10 cellular contexts compared by ENCODE assay signal in genomic region chr2:219285894-219286425, GRCh38. TPM values are rescaled to one million over a fixed set of nuclear protein-coding genes. Genes with fewer than 3 reads are reported as not detected.
A peak's percentile ranks its signal among the peaks of the same experiment; 100 is the strongest.
DNase-seq lines count a peak whose midpoint lies in the region; ATAC-seq and FAIRE-seq lines count a peak whose summit lies in the region.
"Had no signal": no experiment of that assay in that cellular context is flagged by ENCODE, and none has a peak within 500 bp of the region (broad histone marks: within the 10 kb centered on the region; RNA-seq: fewer than 3 reads in every experiment).

No MANE protein-coding gene starts in this region.

- DNase-seq in activated naive CD8-positive, alpha-beta T cell treated with anti-CD3 and anti-CD28 coated beads for 36 hours = no peak
- DNase-seq in medulla oblongata (ENCODE audit: extremely low spot score) (peak; percentile 61), urothelium cell line (ENCODE audit: low spot score) (peak; percentile 55), NCI-H774 (lab: John Stamatoyannopoulos, UW) (no peak), T-helper 2 cell (no peak)
- DNase-seq: stimulated activated CD4-positive, alpha-beta T cell treated with anti-CD3 and anti-CD28 coated beads, Interleukin-15, amount 100 ng/mL, for 24 hours had no signal

- peak overlapping the region; percentile 66 for H3K27ac Mint-ChIP-seq in activated naive CD8-positive, alpha-beta T cell
- no peak overlapping the region for H3K27ac Mint-ChIP-seq in activated naive CD8-positive, alpha-beta T cell treated with anti-CD3 and anti-CD28 coated beads for 36 hours

- peaks cover 16% of the 10 kb centered on the region for H3K4me1 Mint-ChIP-seq in activated naive CD8-positive, alpha-beta T cell (ENCODE audit: low read depth)
- H3K4me1 Mint-ChIP-seq in activated naive CD8-positive, alpha-beta T cell treated with anti-CD3 and anti-CD28 coated beads for 36 hours = peaks cover 14% of the 10 kb centered on the region

- peak overlapping the region; percentile 100 for H3K27ac ChIP-seq in cingulate gyrus (ENCODE audit: low read depth, low read length)

- no peaks in the 10 kb centered on the region for H3K27me3 Mint-ChIP-seq in activated naive CD8-positive, alpha-beta T cell
- no peaks in the 10 kb centered on the region for H3K27me3 Mint-ChIP-seq in activated naive CD8-positive, alpha-beta T cell treated with anti-CD3 and anti-CD28 coated beads for 36 hours

- FAIRE-seq in urothelium cell line (lab: Jason Lieb, UNC) = peak; percentile 73
- FAIRE-seq: TTC549 had no signal

- H3K4me3 Mint-ChIP-seq in activated naive CD8-positive, alpha-beta T cell = no peak overlapping the region
- H3K4me3 Mint-ChIP-seq in activated naive CD8-positive, alpha-beta T cell treated with anti-CD3 and anti-CD28 coated beads for 36 hours = no peak overlapping the region

- no peaks in the 10 kb centered on the region for H3K36me3 Mint-ChIP-seq in activated naive CD8-positive, alpha-beta T cell
- peaks cover 11% of the 10 kb centered on the region for H3K36me3 Mint-ChIP-seq in activated naive CD8-positive, alpha-beta T cell treated with anti-CD3 and anti-CD28 coated beads for 36 hours

- H3K9me3 Mint-ChIP-seq in activated naive CD8-positive, alpha-beta T cell (ENCODE audit: low read depth) = no peaks in the 10 kb centered on the region
- H3K9me3 Mint-ChIP-seq in activated naive CD8-positive, alpha-beta T cell treated with anti-CD3 and anti-CD28 coated beads for 36 hours = no peaks in the 10 kb centered on the region

- no peak for ATAC-seq in HG03095 (IDR thresholded peaks at IDR 0.05; ENCODE audit: unreplicated experiment)

RNA-seq across cellular contexts. Expression of gene DNAJB2, which starts 6.8 kb away (rescaled TPM):
- total RNA-seq in activated naive CD8-positive, alpha-beta T cell treated with anti-CD3 and anti-CD28 coated beads for 36 hours = 10 to 100 TPM; 43.8 to 47.5 TPM

RNA-seq across cellular contexts. Expression of gene PTPRN, which starts 23.2 kb away (rescaled TPM):
- 1 to 10 TPM; 1.7 to 2.5 TPM for total RNA-seq in activated naive CD8-positive, alpha-beta T cell treated with anti-CD3 and anti-CD28 coated beads for 36 hours

RNA-seq across cellular contexts. Expression of gene TUBA4A, which starts 32.2 kb away (rescaled TPM):
- 100 to 1,000 TPM; 208 to 212 TPM for total RNA-seq in activated naive CD8-positive, alpha-beta T cell treated with anti-CD3 and anti-CD28 coated beads for 36 hours

RNA-seq across cellular contexts. Expression of gene TUBA4B, which starts 32.9 kb away (rescaled TPM):
- total RNA-seq in activated naive CD8-positive, alpha-beta T cell treated with anti-CD3 and anti-CD28 coated beads for 36 hours = not detected

RNA-seq across cellular contexts. Expression of gene STK16, which starts 40.7 kb away (rescaled TPM):
- total RNA-seq in activated naive CD8-positive, alpha-beta T cell treated with anti-CD3 and anti-CD28 coated beads for 36 hours = 10 to 100 TPM; 27.8 to 30.7 TPM

Comparison
In these comparisons a context has a peak if more than half of its experiments do, and no peak if none do; other contexts are left out.
1. DNase-seq: peak in medulla oblongata (single experiment) and urothelium cell line (single experiment); none in activated naive CD8-positive, alpha-beta T cell treated with anti-CD3 and anti-CD28 coated beads for 36 hours (single experiment), NCI-H774 (single experiment) and T-helper 2 cell (0 of 5).